In the genomic region with DNA sequence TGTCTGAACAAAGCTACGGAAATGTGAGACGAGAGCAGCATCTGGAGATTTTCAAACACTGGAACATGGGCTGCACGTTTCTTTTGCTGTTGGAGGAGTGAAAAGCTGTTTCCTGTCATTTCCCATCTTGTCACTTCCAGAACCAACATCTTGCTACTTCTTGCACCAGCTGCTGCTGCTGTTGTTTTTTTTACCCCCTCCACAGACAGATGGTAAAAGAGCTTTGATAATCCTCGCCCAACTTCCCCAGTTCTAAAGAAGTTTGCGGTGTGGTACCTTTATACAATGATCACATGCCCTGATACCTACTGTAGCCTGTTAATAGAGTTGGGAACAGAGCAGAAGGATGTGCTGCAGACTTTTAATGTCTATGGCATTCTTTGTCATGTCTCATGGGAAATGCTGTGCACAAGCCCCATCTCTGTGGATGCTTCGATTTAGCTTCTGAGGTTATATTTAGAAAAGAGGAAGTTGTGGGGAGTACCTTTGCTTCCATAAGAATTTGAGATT, we compare ENCODE assay signal across 14 cellular contexts.
DNase-seq lines count a peak whose midpoint lies in the region; TF ChIP-seq lines count a peak whose summit lies in the region.
"Had no signal": no experiment of that assay in that cellular context is flagged by ENCODE, and none has a peak within 500 bp of the region (broad histone marks: within the 10 kb centered on the region; RNA-seq: fewer than 3 reads in every experiment).

No MANE protein-coding gene starts in this region.

- no peaks in the 10 kb centered on the region for H3K36me3 ChIP-seq in GM06990 (ENCODE audit: control insufficient read depth, insufficient read depth, low read length)

- no peaks in the 10 kb centered on the region for H3K27me3 ChIP-seq in GM06990 (replicated peaks; ENCODE audit: control insufficient read depth, insufficient read depth, low read length)

- no peak for TF ChIP-seq CTCF in GM06990 (IDR thresholded peaks at IDR 0.05; ENCODE audit: insufficient read depth, low read length, poor library complexity, severe bottlenecking)
- no peak for TF ChIP-seq CTCF in nephron progenitor cell (IDR thresholded peaks at IDR 0.05)

- no peak overlapping the region for H3K4me3 Mint-ChIP-seq in nephron progenitor cell

- peak overlapping the region; percentile 93 for H3K27ac Mint-ChIP-seq in nephron progenitor cell

- no peaks in the 10 kb centered on the region for H3K36me3 Mint-ChIP-seq in nephron progenitor cell (ENCODE audit: low read depth)

- no peaks in the 10 kb centered on the region for H3K9me3 Mint-ChIP-seq in nephron progenitor cell

- peaks cover 2% of the 10 kb centered on the region for H3K27me3 Mint-ChIP-seq in nephron progenitor cell (ENCODE audit: low read depth, poor library complexity)

- H3K4me3 ChIP-seq in GM06990 (replicated peaks; ENCODE audit: low read depth, low read length) = no peak overlapping the region

- peak; percentile 23 for DNase-seq in GM06990 (ENCODE audit: extremely low read depth, insufficient read length)
- DNase-seq in H4 (ENCODE audit: low spot score) = peak; percentile 14
- DNase-seq in OCI-M1 (lab: John Stamatoyannopoulos, UW) = peak; percentile 33
- DNase-seq in nephron progenitor cell = no peak
- no peak for DNase-seq in HK-2 (ENCODE audit: unreplicated experiment)
- DNase-seq in cortex of kidney (lab: John Stamatoyannopoulos, UW) = no peak
- DNase-seq in stimulated activated CD4-positive, alpha-beta T cell treated with anti-CD3 and anti-CD28 coated beads, Interleukin-4, amount 100 ng/mL, for 24 hours = no peak
- DNase-seq: activated CD4-positive, CD25-positive, alpha-beta regulatory T cell; activated effector memory CD4-positive, alpha-beta T cell treated with Interleukin-2 at 50 U/mL for 16 hours; kidney glomerular epithelial cell; NCI-H187 treated with DMSO at 0.1 percent for 48 hours; nucleus accumbens; SHP77; stimulated activated naive CD4-positive, alpha-beta T cell treated with Interleukin-2 at 50 U/mL for 16 hours had no signal

- H3K4me1 Mint-ChIP-seq in nephron progenitor cell = peaks cover 29% of the 10 kb centered on the region

Comparison
In these comparisons a context has a peak if more than half of its experiments do, and no peak if none do; other contexts are left out.
1. DNase-seq: peak in GM06990 (single experiment), H4 (single experiment) and OCI-M1 (single experiment); none in nephron progenitor cell (single experiment), HK-2 (single experiment), cortex of kidney (single experiment) and stimulated activated CD4-positive, alpha-beta T cell treated with anti-CD3 and anti-CD28 coated beads, Interleukin-4, amount 100 ng/mL, for 24 hours (single experiment).